19 cellular contexts compared by ENCODE assay signal in genomic region chr21:25485914-25486313, GRCh38.
"Had no signal": no experiment of that assay in that cellular context is flagged by ENCODE, and none has a peak within 500 bp of the region (broad histone marks: within the 10 kb centered on the region; RNA-seq: fewer than 3 reads in every experiment).

No MANE protein-coding gene starts in this region.

- H3K4me3 ChIP-seq: body of pancreas, coronary artery, heart right ventricle, left lung, right lobe of liver, thoracic aorta had no signal

- H3K4me3 Mint-ChIP-seq: nephron; T-helper 1 cell treated with Interleukin-12 subunit alpha and Interleukin-12 subunit beta and Interleukin-4 antibody, amounts not matched to agents 30 μg/mL and 1 μg/mL, for 36 hours; WTC11 had no signal

- H3K4me1 Mint-ChIP-seq: nephron, WTC11 had no signal

- H3K4me1 ChIP-seq: body of pancreas, right lobe of liver had no signal

- DNase-seq: amniotic stem cell; body of pancreas; central memory CD4-positive, alpha-beta T cell; effector CD4-positive, alpha-beta T cell; foreskin melanocyte; heart right ventricle; left lung; occipital lobe; right lobe of liver; stimulated activated naive CD4-positive, alpha-beta T cell treated with Interleukin-2 at 50 U/mL for 16 hours had no signal

- H3K27me3 Mint-ChIP-seq: progenitor cell of endocrine pancreas had no signal

- H3K27ac ChIP-seq: body of pancreas, coronary artery, heart right ventricle, left lung, right lobe of liver, thoracic aorta had no signal

- FAIRE-seq: endothelial cell of umbilical vein, islet of Langerhans, urothelium cell line had no signal

- ATAC-seq: body of pancreas, heart right ventricle, left lung, right lobe of liver, WTC11 had no signal

- H3K9me3 ChIP-seq: body of pancreas, right lobe of liver had no signal

- H3K27me3 ChIP-seq: body of pancreas, heart right ventricle, left lung, right lobe of liver had no signal

- H3K27ac Mint-ChIP-seq: nephron; progenitor cell of endocrine pancreas; T-helper 1 cell treated with Interleukin-12 subunit alpha and Interleukin-12 subunit beta and Interleukin-4 antibody, amounts not matched to agents 30 μg/mL and 1 μg/mL, for 36 hours; WTC11 had no signal

- H3K36me3 ChIP-seq: heart right ventricle, left lung, right lobe of liver, thoracic aorta had no signal
